ENCODE assay signal across 19 cellular contexts in the genomic region with DNA sequence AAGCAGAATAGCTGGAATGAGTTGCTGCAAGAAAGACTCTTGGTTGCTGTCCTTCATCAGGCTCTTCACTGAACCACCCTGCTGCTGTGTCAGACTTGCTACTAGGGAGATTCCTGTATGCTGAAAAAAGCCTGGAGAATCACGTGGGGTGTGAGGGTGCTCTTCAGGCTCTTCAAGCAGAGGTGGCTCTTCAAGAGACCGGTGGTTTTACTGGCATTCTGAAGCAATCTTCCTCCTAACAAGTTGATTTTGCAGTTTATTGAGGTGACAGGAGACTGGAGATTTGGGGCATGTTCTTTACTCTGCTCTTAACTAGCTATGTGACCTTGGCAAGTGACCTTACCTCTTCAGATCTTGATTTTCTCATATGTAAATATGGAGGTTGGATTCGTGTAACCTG.
"Had no signal": no experiment of that assay in that cellular context is flagged by ENCODE, and none has a peak within 500 bp of the region (broad histone marks: within the 10 kb centered on the region; RNA-seq: fewer than 3 reads in every experiment).

No MANE protein-coding gene starts in this region.

- DNase-seq: activated CD4-positive, alpha-beta memory T cell treated with anti-CD3 and anti-CD28 coated beads, Interleukin-2, amount 10 ng/mL, durations not matched to agents 7 days and 5 days; activated CD4-positive, alpha-beta T cell treated with anti-CD3 and anti-CD28 coated beads for 4 hours; activated naive CD4-positive, alpha-beta T cell treated with anti-CD3 and anti-CD28 coated beads, Interleukin-2, amount 10 ng/mL, durations not matched to agents 7 days and 5 days; activated T-cell treated with anti-CD3 and anti-CD28 coated beads, Interleukin-2, amount 50 U/mL, for 24 hours; cortex of kidney; effector CD8-positive, alpha-beta T cell; foreskin fibroblast; glutamatergic neuron; immature natural killer cell; natural killer cell; stimulated activated CD4-positive, alpha-beta T cell treated with anti-CD3 and anti-CD28 coated beads, Interleukin-15, amount 100 ng/mL, for 24 hours; stimulated activated CD4-positive, alpha-beta T cell treated with anti-CD3 and anti-CD28 coated beads, Interleukin-4, amount 100 ng/mL, for 1 hour; stimulated activated naive B cell treated with anti-CD40 and anti-IgM and Interleukin-4, amounts not matched to agents 10 μg/mL and 1 μg/mL and 100 μg/mL, for 72 hours; T-helper 2 cell had no signal

- H3K4me1 ChIP-seq: parathyroid adenoma, tibial nerve had no signal

- H3K27me3 ChIP-seq: ascending aorta, neutrophil, tibial nerve had no signal

- H3K4me3 ChIP-seq: ascending aorta, skin epidermis, tibial nerve had no signal

- H3K36me3 ChIP-seq: ascending aorta, neutrophil, tibial nerve had no signal

- H3K9me3 ChIP-seq: ascending aorta, neutrophil had no signal

- H3K27ac ChIP-seq: ascending aorta, neutrophil, parathyroid adenoma, skin epidermis, tibial nerve had no signal

- ATAC-seq: natural killer cell; stimulated activated naive B cell treated with anti-CD40 and anti-IgM and Interleukin-4, amounts not matched to agents 10 μg/mL and 1 μg/mL and 100 μg/mL, for 72 hours had no signal
